In the genomic region with DNA sequence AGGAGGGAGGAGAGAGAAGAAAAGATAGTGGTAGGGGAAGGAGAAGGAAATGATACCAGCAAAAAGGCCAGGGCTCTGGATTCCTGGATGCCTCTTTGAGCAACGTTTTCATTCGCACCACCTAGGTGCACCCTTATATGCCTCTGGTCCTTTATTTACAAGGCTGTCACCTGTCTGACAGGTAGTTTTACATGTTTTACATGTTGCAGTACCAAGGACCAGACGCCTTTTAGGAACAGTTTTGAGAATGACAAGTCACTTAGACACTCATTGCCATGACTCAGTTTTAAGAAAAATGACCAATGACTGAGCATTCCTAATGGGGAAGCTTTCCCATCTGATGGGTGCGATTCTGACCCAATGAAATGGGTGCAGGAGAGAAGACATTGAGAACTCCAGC, we compare ENCODE assay signal across 23 cellular contexts.
"Had no signal": no experiment of that assay in that cellular context is flagged by ENCODE, and none has a peak within 500 bp of the region (broad histone marks: within the 10 kb centered on the region; RNA-seq: fewer than 3 reads in every experiment).

No MANE protein-coding gene starts in this region.

- H3K9me3 ChIP-seq: colonic mucosa, lower lobe of right lung, mucosa of descending colon, ovary, psoas muscle, sigmoid colon, spleen, testis, tibial artery, vagina had no signal

- H3K4me1 ChIP-seq: colonic mucosa, lower lobe of right lung, psoas muscle, spleen, testis, tibial artery had no signal

- H3K4me1 Mint-ChIP-seq: naive B cell; stimulated activated memory B cell treated with anti-CD40 and anti-IgM and Interleukin-4, amounts not matched to agents 10 μg/mL and 1 μg/mL and 100 μg/mL, for 72 hours had no signal

- H3K4me3 Mint-ChIP-seq: dendritic cell treated with granulocyte-macrophage colony-stimulating factor and Interleukin-4, amounts not matched to agents 40 ng/mL and 50 ng/mL, for 4 days; naive B cell; nephron; stimulated activated memory B cell treated with anti-CD40 and anti-IgM and Interleukin-4, amounts not matched to agents 10 μg/mL and 1 μg/mL and 100 μg/mL, for 72 hours had no signal

- H3K4me3 ChIP-seq: colonic mucosa, lower lobe of right lung, mucosa of descending colon, ovary, psoas muscle, sigmoid colon, spleen, testis, tibial artery, vagina had no signal

- H3K36me3 Mint-ChIP-seq: naive B cell; stimulated activated memory B cell treated with anti-CD40 and anti-IgM and Interleukin-4, amounts not matched to agents 10 μg/mL and 1 μg/mL and 100 μg/mL, for 72 hours had no signal

- H3K27ac ChIP-seq: colonic mucosa, lower lobe of right lung, ovary, psoas muscle, sigmoid colon, spleen, testis, tibial artery, vagina had no signal

- H3K36me3 ChIP-seq: colonic mucosa, lower lobe of right lung, ovary, sigmoid colon, spleen, tibial artery, vagina had no signal

- H3K27me3 ChIP-seq: colonic mucosa, ovary, sigmoid colon, spleen, testis, tibial artery, vagina had no signal

- H3K27me3 Mint-ChIP-seq: dendritic cell treated with granulocyte-macrophage colony-stimulating factor and Interleukin-4, amounts not matched to agents 40 ng/mL and 50 ng/mL, for 4 days had no signal

- H3K27ac Mint-ChIP-seq: dendritic cell treated with granulocyte-macrophage colony-stimulating factor and Interleukin-4, amounts not matched to agents 40 ng/mL and 50 ng/mL, for 4 days; naive B cell; nephron; stimulated activated memory B cell treated with anti-CD40 and anti-IgM and Interleukin-4, amounts not matched to agents 10 μg/mL and 1 μg/mL and 100 μg/mL, for 72 hours had no signal

- ATAC-seq: left ventricle myocardium superior; lower lobe of right lung; mucosa of descending colon; psoas muscle; right cardiac atrium; stimulated activated memory B cell treated with anti-CD40 and anti-IgM and Interleukin-4, amounts not matched to agents 10 μg/mL and 1 μg/mL and 100 μg/mL, for 72 hours; stimulated activated naive CD8-positive, alpha-beta T cell treated with anti-CD3 and anti-CD28 coated beads, Interleukin-15, Interleukin-2, amounts not matched to agents 100 U/mL and 50 U/mL, for 24 hours had no signal

- H3K9me3 Mint-ChIP-seq: dendritic cell treated with granulocyte-macrophage colony-stimulating factor and Interleukin-4, amounts not matched to agents 40 ng/mL and 50 ng/mL, for 4 days; nephron; stimulated activated memory B cell treated with anti-CD40 and anti-IgM and Interleukin-4, amounts not matched to agents 10 μg/mL and 1 μg/mL and 100 μg/mL, for 72 hours had no signal

- DNase-seq: colonic mucosa; effector CD8-positive, alpha-beta T cell; erythroblast; left ventricle myocardium superior; lower lobe of right lung; mucosa of descending colon; naive B cell; occipital lobe; ovary; posterior cingulate gyrus; psoas muscle; right cardiac atrium; sigmoid colon; spleen; stimulated activated CD4-positive, alpha-beta T cell treated with anti-CD3 and anti-CD28 coated beads, Interleukin-4, amount 100 ng/mL, for 4 hours; stimulated activated naive CD8-positive, alpha-beta T cell treated with anti-CD3 and anti-CD28 coated beads, Interleukin-15, Interleukin-2, amounts not matched to agents 100 U/mL and 50 U/mL, for 24 hours; substantia nigra; testis; tibial artery had no signal
